Comparison of ENCODE assay signal across 2 cellular contexts in genomic region chr2:236563953-236564352, GRCh38.
TF ChIP-seq lines count a peak whose summit lies in the region.

No MANE protein-coding gene starts in this region.

TF ChIP-seq in WTC11, 78 proteins besides CTCF, POLR2A, EP300 and RAD21:
- TF ChIP-seq CREB1 (CRISPR knock-in tag; IDR thresholded peaks at IDR 0.05), result no peak
- TF ChIP-seq ATF2 (CRISPR knock-in tag; IDR thresholded peaks at IDR 0.05; ENCODE audit: borderline replicate concordance, low read depth), result no peak
- no peak for TF ChIP-seq ZNF219 (CRISPR knock-in tag; IDR thresholded peaks at IDR 0.05; ENCODE audit: borderline replicate concordance)
- no peak for TF ChIP-seq GABPB1 (CRISPR knock-in tag; IDR thresholded peaks at IDR 0.05)
- no peak for TF ChIP-seq ZNF423 (CRISPR knock-in tag; IDR thresholded peaks at IDR 0.05)
- peak; percentile 64; the same call in 1 of the 2 replicates for TF ChIP-seq NFYB (CRISPR knock-in tag; conservative IDR thresholded peaks at IDR 0.05; ENCODE audit: low read depth)
TF ChIP-seq in WTC11: peak in this region for 1.

TF ChIP-seq in H1, 55 proteins besides CTCF, POLR2A, EP300 and RAD21:
- TF ChIP-seq SP1 (IDR thresholded peaks at IDR 0.05; ENCODE audit: low read depth, low read length), result peak; percentile 54; the same call in 1 of the 2 replicates
- no peak for TF ChIP-seq HDAC6 (IDR thresholded peaks at IDR 0.05; ENCODE audit: low read depth, low read length)
